9 cellular contexts compared by ENCODE assay signal in genomic region chr16:2124377-2124693, GRCh38. TPM values are rescaled to one million over a fixed set of nuclear protein-coding genes. Genes with fewer than 3 reads are reported as not detected.
A peak's percentile ranks its signal among the peaks of the same experiment; 100 is the strongest.
DNase-seq lines count a peak whose midpoint lies in the region; TF ChIP-seq lines count a peak whose summit lies in the region.
"Not testable (repeated sequence)": the region's sequence is repeated elsewhere in the genome, so short reads cannot be mapped to it uniquely, and the experiment has no call there.
"Had no signal": no experiment of that assay in that cellular context is flagged by ENCODE, and none has a peak within 500 bp of the region (broad histone marks: within the 10 kb centered on the region; RNA-seq: fewer than 3 reads in every experiment).

No MANE protein-coding gene starts in this region.

- intact Hi-C loops in esophagus muscularis mucosa (cut with DNase I); uterus (cut with DNase I; ENCODE audit: low total_unique reads): not testable (repeated sequence)

- H3K9me2 ChIP-seq in hepatocyte (replicated peaks; ENCODE audit: insufficient read depth) = not testable (repeated sequence)

- not testable (repeated sequence) for H3K9me3 Mint-ChIP-seq in brain

- peak overlapping the region; percentile 71 to 96 (median 81) for H3K27ac ChIP-seq in Peyer's patch
- peak overlapping the region; percentile 96 to 98 (median 97) for H3K27ac ChIP-seq in esophagus muscularis mucosa (replicated peaks in 1 of 4)
- H3K27ac ChIP-seq in hepatocyte = peak overlapping the region; percentile 99
- peak overlapping the region; percentile 66 for H3K27ac ChIP-seq in muscle layer of colon (ENCODE audit: low read depth, low read length)
- peak overlapping the region in 20 of 21 experiments; percentile 28 to 93 (median 84) for H3K27ac ChIP-seq in skin epidermis
- H3K27ac ChIP-seq in uterus = peak overlapping the region; percentile 98

- H3K4me2 ChIP-seq in hepatocyte = peak overlapping the region; percentile 82

- H3K4me3 ChIP-seq in Peyer's patch (peak overlapping the region in 2 of 4 donors; percentile 11 to 37), esophagus muscularis mucosa (peak overlapping the region; percentile 44 to 61 (median 50)), muscle layer of colon (ENCODE audit: low read depth in 1 of 2, low read length in 2 of 2) (peak overlapping the region in 1 of 2 donors; percentile 26), skin epidermis (peak overlapping the region in 2 of 7 experiments; percentile 17 to 20), uterus (peak overlapping the region; percentile 34 to 41)
- not testable (repeated sequence) for H3K4me3 ChIP-seq in hepatocyte

- peaks cover 17% of the 10 kb centered on the region for H4K20me1 ChIP-seq in hepatocyte (ENCODE audit: insufficient read depth, poor library complexity, severe bottlenecking)

- H3K9ac ChIP-seq in muscle layer of colon (ENCODE audit: low read length) = peak overlapping the region; percentile 44

- H3K4me1 ChIP-seq in Peyer's patch = peaks cover 0 to 57% (median 10%) of the 10 kb centered on the region in 4 donors
- H3K4me1 ChIP-seq in esophagus muscularis mucosa = peaks cover 76 to 96% (median 93%) of the 10 kb centered on the region in 4 donors
- H3K4me1 ChIP-seq in hepatocyte (ENCODE audit: insufficient read depth) = peaks cover 37% of the 10 kb centered on the region
- peaks cover 33% of the 10 kb centered on the region for H3K4me1 ChIP-seq in muscle layer of colon (ENCODE audit: insufficient read depth, low read length)
- H3K4me1 ChIP-seq in uterus = peaks cover 0 to 42% of the 10 kb centered on the region in 2 donors

- not testable (repeated sequence) for H3K36me3 ChIP-seq in Peyer's patch; esophagus muscularis mucosa; hepatocyte (replicated peaks; ENCODE audit: insufficient read depth, low read depth); muscle layer of colon (ENCODE audit: insufficient read depth, low read length); uterus

- H3K79me2 ChIP-seq in hepatocyte = peaks cover 52% of the 10 kb centered on the region

- TF ChIP-seq POLR2A in Peyer's patch (IDR thresholded peaks at IDR 0.05); esophagus muscularis mucosa (IDR thresholded peaks at IDR 0.05; ENCODE audit: low read depth); uterus (IDR thresholded peaks at IDR 0.05): not testable (repeated sequence)

- WGBS in esophagus muscularis mucosa = 4% methylated on average over 4 of the region's 11 CpGs
- 54% methylated on average over 9 of the region's 11 CpGs for WGBS in hepatocyte (ENCODE audit: low lambda C conversion rate, missing lambda C conversion rate)

- H3K27me3 Mint-ChIP-seq in brain = not testable (repeated sequence)

- not testable (repeated sequence) for TF ChIP-seq CTCF in Peyer's patch (IDR thresholded peaks at IDR 0.05); brain (conservative IDR thresholded peaks at IDR 0.05); esophagus muscularis mucosa (IDR thresholded peaks at IDR 0.05); hepatocyte (IDR thresholded peaks at IDR 0.05; ENCODE audit: poor library complexity); uterus (IDR thresholded peaks at IDR 0.05)

- not testable (repeated sequence) for TF ChIP-seq EP300 in esophagus muscularis mucosa (IDR thresholded peaks at IDR 0.05)

- H2AFZ ChIP-seq in hepatocyte = not testable (repeated sequence)

- DNase-seq in GM03348 (ENCODE audit: low spot score) = peak; percentile 11
- not testable (repeated sequence) for DNase-seq in Peyer's patch; esophagus muscularis mucosa (ENCODE audit: extremely low spot score); hepatocyte (ENCODE audit: low spot score); uterus

- H3K4me3 Mint-ChIP-seq in brain = not testable (repeated sequence)

- not testable (repeated sequence) for H3K36me3 Mint-ChIP-seq in brain

- H3K4me1 Mint-ChIP-seq in brain = peaks cover 55% of the 10 kb centered on the region

- peak overlapping the region in 4 of 5 experiments; percentile 34 to 95 (median 49) for H3K27ac Mint-ChIP-seq in brain

- H3K9me3 ChIP-seq in Peyer's patch; esophagus muscularis mucosa; hepatocyte (ENCODE audit: low read depth); muscle layer of colon (ENCODE audit: low read length); uterus: not testable (repeated sequence)

- H3K27me3 ChIP-seq in Peyer's patch; esophagus muscularis mucosa; hepatocyte; muscle layer of colon (ENCODE audit: control insufficient read depth in 1 of 2, insufficient read depth in 2 of 2, low read length in 2 of 2); uterus: not testable (repeated sequence)

RNA-seq across cellular contexts. Expression of gene PKD1, which starts 11.4 kb away (rescaled TPM):
- total RNA-seq in Peyer's patch (100 to 1,000 TPM in 3 of 4 donors, 10 to 100 TPM in 1; 64.6 to 305 (median 188) TPM), esophagus muscularis mucosa (100 to 1,000 TPM; 297 to 459 (median 366) TPM), hepatocyte (40.2 and 60.6 TPM in 2 replicates), uterus (100 to 1,000 TPM; 149 to 383 (median 197) TPM)
- polyA plus RNA-seq in brain (ENCODE audit: insufficient read depth, low read depth, low replicate concordance) (32.3 TPM), hepatocyte (35.9 and 49.3 TPM in 2 replicates)

RNA-seq across cellular contexts. Expression of gene RAB26, which starts 24.1 kb away (rescaled TPM):
- total RNA-seq in Peyer's patch (10 to 100 TPM; 17.9 to 33.8 (median 24.3) TPM), esophagus muscularis mucosa (not detected), hepatocyte (4.1 and 8.3 TPM in 2 replicates), uterus (under 1 TPM in 1 of 4 donors, not detected in 3; 0.21 TPM)
- polyA plus RNA-seq in brain (ENCODE audit: insufficient read depth, low read depth, low replicate concordance) (13.7 TPM), hepatocyte (11.3 and 15.0 TPM in 2 replicates)
- total RNA-seq: mesenteric fat pad had no signal

RNA-seq across cellular contexts. Expression of gene TRAF7, which starts 31.2 kb away (rescaled TPM):
- total RNA-seq in Peyer's patch (100 to 1,000 TPM in 1 of 4 donors, 10 to 100 TPM in 3; 51.2 to 120 (median 79.3) TPM), esophagus muscularis mucosa (10 to 100 TPM; 42.6 to 64.5 (median 54.3) TPM), hepatocyte (55.1 and 73.4 TPM in 2 replicates), uterus (10 to 100 TPM; 15.3 to 97.1 (median 51.7) TPM)
- polyA plus RNA-seq in brain (ENCODE audit: insufficient read depth, low read depth, low replicate concordance) (89.5 TPM), hepatocyte (30.0 and 37.4 TPM in 2 replicates)
